Comparison of ENCODE assay signal across 8 cellular contexts in genomic region chr6:155186052-155186658, GRCh38.
DNase-seq lines count a peak whose midpoint lies in the region; ATAC-seq, FAIRE-seq and TF ChIP-seq lines count a peak whose summit lies in the region.

No MANE protein-coding gene starts in this region.

- no peak overlapping the region for H4K5ac ChIP-seq in H1 (ENCODE audit: insufficient read length, low read depth, low read length)

- no peak overlapping the region for H3K14ac ChIP-seq in H1 (ENCODE audit: insufficient read length)

- DNase-seq in H1 (ENCODE audit: low read depth in 1 of 2, low spot score in 2 of 2) (no peak), NOMO-1 treated with dmso at 0.1 percent for 144 hours (lab: John Stamatoyannopoulos, UW; ENCODE audit: unreplicated experiment) (no peak)
- peak; percentile 53 for DNase-seq in stimulated activated CD4-positive, alpha-beta T cell treated with anti-CD3 and anti-CD28 coated beads, Interleukin-4, amount 100 ng/mL, for 1 hour

- H3K23ac ChIP-seq in H1 (ENCODE audit: insufficient read length) = no peak overlapping the region

- H3K23me2 ChIP-seq in H1 (ENCODE audit: low read depth, low read length) = no peaks in the 10 kb centered on the region

- no peak overlapping the region for H3K4me3 Mint-ChIP-seq in T-helper 1 cell treated with Interleukin-12 subunit alpha and Interleukin-12 subunit beta and Interleukin-4 antibody, amounts not matched to agents 30 μg/mL and 1 μg/mL, for 36 hours

- no peak overlapping the region for H2BK20ac ChIP-seq in H1 (ENCODE audit: low read length)

- H2AK5ac ChIP-seq in H1 (ENCODE audit: low read depth, low read length) = peak overlapping the region; percentile 82; the same call in 1 of the 2 replicates

- FAIRE-seq in H1 (lab: Jason Lieb, UNC) = no peak

- no peak for TF ChIP-seq EP300 in H1 (IDR thresholded peaks at IDR 0.05; ENCODE audit: borderline replicate concordance in 1 of 2, low read depth in 2 of 2, low read length in 2 of 2)

- H2BK15ac ChIP-seq in H1 (ENCODE audit: low read length) = no peak overlapping the region

- H3K79me2 ChIP-seq in H1 (ENCODE audit: control insufficient read depth in 1 of 2, insufficient read depth in 2 of 2, low read length in 2 of 2) = no peaks in the 10 kb centered on the region

- H3K27ac Mint-ChIP-seq in T-helper 1 cell treated with Interleukin-12 subunit alpha and Interleukin-12 subunit beta and Interleukin-4 antibody, amounts not matched to agents 30 μg/mL and 1 μg/mL, for 36 hours = peak overlapping the region; percentile 81

- TF ChIP-seq RAD21 in H1 (IDR thresholded peaks at IDR 0.05 in 1 of 2, conservative IDR thresholded peaks at IDR 0.05 in 1 of 2; ENCODE audit: low read depth in 2 of 2, low read length in 2 of 2) = no peak

- H2AFZ ChIP-seq in H1 (ENCODE audit: low read length) = no peak overlapping the region

- H3K9me3 Mint-ChIP-seq in T-helper 1 cell treated with Interleukin-12 subunit alpha and Interleukin-12 subunit beta and Interleukin-4 antibody, amounts not matched to agents 30 μg/mL and 1 μg/mL, for 36 hours = no peaks in the 10 kb centered on the region

- ATAC-seq in GM21529 (IDR thresholded peaks at IDR 0.05; ENCODE audit: unreplicated experiment) (peak; percentile 28), GM18870 (IDR thresholded peaks at IDR 0.05; ENCODE audit: unreplicated experiment) (no peak), HG03571 (IDR thresholded peaks at IDR 0.05; ENCODE audit: unreplicated experiment) (no peak), GM18520 (IDR thresholded peaks at IDR 0.05; ENCODE audit: unreplicated experiment) (no peak)

- CTCF ChIA-PET in H1 (lab: Charles Lee; ENCODE audit: partially characterized antibody) = interaction anchor here (1.0 to 2.1 kb wide), 7 partner anchors 9 to 258 kb away, joined by 3 to 7 read pairs (median 3); no protein-coding TSS in a partner anchor

- H3K27ac ChIP-seq in H1 (ENCODE audit: low read depth, low read length) = 0 out of 2 replicates have a peak overlapping the region, but pooled peaks have one; percentile 3

- 0 out of 2 replicates have a peak overlapping the region, but pooled peaks have one; percentile 68 for H2BK5ac ChIP-seq in H1 (ENCODE audit: low read depth, low read length)

- no peaks in the 10 kb centered on the region for H3K36me3 Mint-ChIP-seq in T-helper 1 cell treated with Interleukin-12 subunit alpha and Interleukin-12 subunit beta and Interleukin-4 antibody, amounts not matched to agents 30 μg/mL and 1 μg/mL, for 36 hours (ENCODE audit: low read depth)

- peak overlapping the region; percentile 4 for H2BK120ac ChIP-seq in H1 (replicated peaks; ENCODE audit: low read depth, low read length)

- peaks cover 31% of the 10 kb centered on the region for H3K4me1 Mint-ChIP-seq in T-helper 1 cell treated with Interleukin-12 subunit alpha and Interleukin-12 subunit beta and Interleukin-4 antibody, amounts not matched to agents 30 μg/mL and 1 μg/mL, for 36 hours (ENCODE audit: low read depth)

- no peaks in the 10 kb centered on the region for H3K79me1 ChIP-seq in H1 (ENCODE audit: low read depth, low read length)

- peak overlapping the region; percentile 22 to 40; a peak in 3 of 4 replicates for H3K4me2 ChIP-seq in H1 (ENCODE audit: insufficient read depth in 1 of 2, low read depth in 2 of 2, low read length in 2 of 2)

- peak overlapping the region; percentile 34 for H3K56ac ChIP-seq in H1 (replicated peaks; ENCODE audit: insufficient read length, low read depth, low read length)

- peak overlapping the region; percentile 18 for H4K8ac ChIP-seq in H1 (ENCODE audit: extremely low read depth, insufficient read depth, low read length)

- H4K20me1 ChIP-seq in H1 (replicated peaks in 1 of 2; ENCODE audit: control insufficient read depth in 1 of 2, insufficient read depth in 2 of 2, low read length in 2 of 2) = no peaks in the 10 kb centered on the region

- H3K27me3 Mint-ChIP-seq in T-helper 1 cell treated with Interleukin-12 subunit alpha and Interleukin-12 subunit beta and Interleukin-4 antibody, amounts not matched to agents 30 μg/mL and 1 μg/mL, for 36 hours (ENCODE audit: low read depth) = no peaks in the 10 kb centered on the region

- peak overlapping the region; percentile 37 for H4K91ac ChIP-seq in H1 (replicated peaks; ENCODE audit: insufficient read length, low read length)

- H3K9ac ChIP-seq in H1 (replicated peaks in 1 of 4; ENCODE audit: extremely low read depth in 1 of 4, low read depth in 3 of 4, low read length in 3 of 4) = no peak overlapping the region

- peaks cover 6 to 14% (median 9%) of the 10 kb centered on the region in 4 experiments for H3K4me1 ChIP-seq in H1 (replicated peaks in 1 of 4; ENCODE audit: control insufficient read depth in 3 of 4, insufficient read depth in 4 of 4, low read length in 3 of 4)

- peak overlapping the region; percentile 39; the same call in 1 of the 2 replicates for H2BK12ac ChIP-seq in H1 (ENCODE audit: low read depth, low read length)

- POLR2A ChIA-PET in H1 (lab: Charles Lee; ENCODE audit: partially characterized antibody) = no interaction called here

- H3K4me3 ChIP-seq in H1 (ENCODE audit: extremely low read depth in 1 of 4, insufficient read depth in 2 of 4, low read depth in 3 of 4, low read length in 4 of 4) = peak overlapping the region in 1 of 4 experiments; percentile 11; a peak in 1 of 8 replicates

- 63% methylated on average over 6 of the region's 6 CpGs; no CpG with 5 or more reads in 1 of the 2 experiments for WGBS in H1 (ENCODE audit: extremely low coverage in 1 of 2, insufficient coverage in 1 of 2, insufficient read length in 1 of 2, insufficient replicate concordance in 2 of 2, low coverage in 1 of 2, low lambda C conversion rate in 2 of 2, missing lambda C conversion rate in 1 of 2), 2 experiments

- peaks cover 0 to 3% (median under 1%) of the 10 kb centered on the region in 4 experiments; a peak in 4 of 8 replicates for H3K36me3 ChIP-seq in H1 (ENCODE audit: control insufficient read depth in 2 of 4, insufficient read depth in 4 of 4, low read length in 3 of 4)

- H3K4ac ChIP-seq in H1 (replicated peaks; ENCODE audit: insufficient read length, low read depth, low read length) = no peak overlapping the region

- H3K27me3 ChIP-seq in H1 (replicated peaks in 1 of 4; ENCODE audit: control insufficient read depth in 3 of 4, extremely low read depth in 1 of 4, insufficient read depth in 3 of 4, low read length in 3 of 4) = no peaks in the 10 kb centered on the region

- no peak for TF ChIP-seq POLR2A in H1 (IDR thresholded peaks at IDR 0.05; ENCODE audit: control extremely low read depth in 1 of 2, low read depth in 2 of 2, low read length in 2 of 2)

- no peak for TF ChIP-seq CTCF in H1 (IDR thresholded peaks at IDR 0.05; ENCODE audit: control extremely low read depth in 1 of 3, insufficient read depth in 1 of 3, low read depth in 1 of 3, low read length in 3 of 3)

- H3K9me3 ChIP-seq in H1 (ENCODE audit: insufficient read depth in 2 of 2, low read depth in 1 of 2, low read length in 1 of 2) = no peaks in the 10 kb centered on the region

- H3K18ac ChIP-seq in H1 (ENCODE audit: extremely low read depth, low read length) = 0 out of 2 replicates have a peak overlapping the region, but pooled peaks have one; percentile 10

TF ChIP-seq in H1, 55 proteins besides CTCF, POLR2A, EP300 and RAD21:
- TF ChIP-seq POU5F1 (IDR thresholded peaks at IDR 0.05; ENCODE audit: low read depth, low read length) = peak; percentile 81
- no peak for TF ChIP-seq RNF2 (IDR thresholded peaks at IDR 0.05; ENCODE audit: borderline replicate concordance, low read depth, low read length, missing control alignments, poor library complexity, severe bottlenecking)
